In the genomic region with DNA sequence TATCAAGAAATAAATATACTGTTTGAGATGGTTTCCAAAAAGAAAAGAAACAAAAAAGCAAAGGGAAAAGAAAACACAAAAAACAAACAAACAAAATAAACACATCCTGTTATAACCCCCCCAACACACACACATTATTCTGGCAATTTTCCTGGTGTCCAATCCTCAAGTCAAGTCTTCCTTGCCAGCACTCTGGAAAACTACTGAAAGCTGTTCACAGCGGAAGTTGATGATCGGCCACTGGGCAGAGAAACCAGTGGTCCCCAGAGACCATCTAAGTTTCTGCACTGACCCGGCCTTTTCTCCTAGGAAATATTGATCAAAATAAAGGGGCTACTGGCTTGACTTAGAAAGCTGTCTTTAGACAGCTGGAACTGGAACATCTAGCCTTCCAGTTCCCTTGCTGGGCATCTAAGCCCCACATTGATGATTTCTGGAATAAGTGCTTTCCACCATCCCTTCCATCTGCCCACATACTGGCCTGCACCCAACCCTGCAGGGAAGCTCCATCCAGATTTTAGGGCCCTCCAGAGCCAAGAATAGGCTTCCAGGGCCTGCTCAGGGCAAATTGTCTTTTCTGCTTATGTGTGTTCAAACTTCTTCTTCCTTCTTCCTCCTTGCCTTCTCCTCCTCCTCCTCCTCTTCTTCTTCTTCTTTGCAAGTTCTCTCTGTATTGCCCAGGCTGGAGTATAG, we compare ENCODE assay signal across 30 cellular contexts. TPM values are rescaled to one million over a fixed set of nuclear protein-coding genes. Genes with fewer than 3 reads are reported as not detected.
DNase-seq lines count a peak whose midpoint lies in the region; ATAC-seq and TF ChIP-seq lines count a peak whose summit lies in the region.
"Had no signal": no experiment of that assay in that cellular context is flagged by ENCODE, and none has a peak within 500 bp of the region (broad histone marks: within the 10 kb centered on the region; RNA-seq: fewer than 3 reads in every experiment).

No MANE protein-coding gene starts in this region.

- no peaks in the 10 kb centered on the region for H3K79me2 ChIP-seq in osteoblast (ENCODE audit: insufficient read depth, low read length)

- intact Hi-C loops in body of pancreas (cut with DNase I), result no loop called here

- 69 to 98% methylated on average over 3 of the region's 3 CpGs for WGBS in body of pancreas, 2 donors

- H3K36me3 ChIP-seq in body of pancreas (replicated peaks in 1 of 2; ENCODE audit: insufficient read depth in 1 of 2, low read depth in 2 of 2), result no peaks in the 10 kb centered on the region
- no peaks in the 10 kb centered on the region for H3K36me3 ChIP-seq in osteoblast (ENCODE audit: insufficient read depth, low read length)
- H3K36me3 ChIP-seq: breast epithelium, esophagus muscularis mucosa, lower lobe of right lung, ovary, suprapubic skin had no signal

- no peak for TF ChIP-seq POLR2A in body of pancreas (IDR thresholded peaks at IDR 0.05)

- H3K27me3 ChIP-seq in body of pancreas, result no peaks in the 10 kb centered on the region
- no peaks in the 10 kb centered on the region for H3K27me3 ChIP-seq in osteoblast (ENCODE audit: insufficient read depth, low read length)
- H3K27me3 ChIP-seq: breast epithelium, esophagus muscularis mucosa, ovary, suprapubic skin had no signal

- H3K9me3 ChIP-seq in body of pancreas (no peaks in the 10 kb centered on the region), osteoblast (ENCODE audit: low read depth, low read length) (no peaks in the 10 kb centered on the region)
- H3K9me3 ChIP-seq: breast epithelium, Caco-2, esophagus muscularis mucosa, lower lobe of right lung, ovary, suprapubic skin had no signal

- H3K4me1 ChIP-seq in body of pancreas (no peaks in the 10 kb centered on the region), osteoblast (ENCODE audit: insufficient read depth, low read length) (peaks cover 12% of the 10 kb centered on the region)
- H3K4me1 ChIP-seq: breast epithelium, Caco-2 had no signal

- peak overlapping the region; percentile 28 for H3K4me3 Mint-ChIP-seq in glutamatergic neuron (ENCODE audit: unreplicated experiment)
- H3K4me3 Mint-ChIP-seq: activated T-helper 1 cell treated with anti-CD3 and anti-CD28 coated beads, Interleukin-12 subunit alpha, Interleukin-12 subunit beta, Interleukin-2, Interleukin-4 antibody, amounts not matched to agents 30 ng/mL and 10 ng/mL and 1 ng/mL, durations not matched to agents 14 hours and 24 hours and 36 hours; endodermal cell; nephron progenitor cell; stimulated activated effector memory CD8-positive, alpha-beta T cell treated with anti-CD3 and anti-CD28 coated beads, Interleukin-12 subunit alpha, Interleukin-12 subunit beta, amount 100 ng/mL, for 72 hours had no signal

- CTCF ChIA-PET in RWPE1 (lab: Yijun Ruan, JAX), result no interaction called here

- DNase-seq in G401 (ENCODE audit: low spot score) (peak; percentile 58), body of pancreas (peak in 1 of 4 donors; percentile 22), glutamatergic neuron (no peak), osteoblast (ENCODE audit: insufficient read length, low spot score, missing footprints) (no peak), RWPE1 (ENCODE audit: low spot score) (no peak)
- DNase-seq in activated T-cell treated with anti-CD3 and anti-CD28 coated beads, Interleukin-2, amount 50 U/mL, for 48 hours, result no peak
- DNase-seq: activated CD4-positive, alpha-beta T cell treated with anti-CD3 and anti-CD28 coated beads, Interleukin-2, amount 50 U/mL, for 4 hours; activated naive CD4-positive, alpha-beta T cell treated with anti-CD3 and anti-CD28 coated beads, Interleukin-2, amount 50 U/mL, for 16 hours; amniotic stem cell; Caco-2; cortex of kidney; DND-41; endodermal cell; kidney; lower lobe of right lung; NCI-H1092 treated with DMSO at 0.1 percent for 48 hours; NCI-H1930; NCI-H69; nephron progenitor cell; ovary; retina; stimulated activated CD4-positive, alpha-beta T cell treated with anti-CD3 and anti-CD28 coated beads, Interleukin-4, amount 100 ng/mL, for 24 hours had no signal

- no peak overlapping the region for H3K27ac Mint-ChIP-seq in glutamatergic neuron (ENCODE audit: unreplicated experiment)
- H3K27ac Mint-ChIP-seq: activated T-helper 1 cell treated with anti-CD3 and anti-CD28 coated beads, Interleukin-12 subunit alpha, Interleukin-12 subunit beta, Interleukin-2, Interleukin-4 antibody, amounts not matched to agents 30 ng/mL and 10 ng/mL and 1 ng/mL, durations not matched to agents 14 hours and 24 hours and 36 hours; endodermal cell; nephron progenitor cell; stimulated activated effector memory CD8-positive, alpha-beta T cell treated with anti-CD3 and anti-CD28 coated beads, Interleukin-12 subunit alpha, Interleukin-12 subunit beta, amount 100 ng/mL, for 72 hours had no signal

- H3K36me3 Mint-ChIP-seq in glutamatergic neuron (ENCODE audit: unreplicated experiment), result no peaks in the 10 kb centered on the region
- H3K36me3 Mint-ChIP-seq: stimulated activated effector memory CD8-positive, alpha-beta T cell treated with anti-CD3 and anti-CD28 coated beads, Interleukin-12 subunit alpha, Interleukin-12 subunit beta, amount 100 ng/mL, for 72 hours had no signal

- no peaks in the 10 kb centered on the region for H4K20me1 ChIP-seq in osteoblast (ENCODE audit: insufficient read depth, low read length)

- TF ChIP-seq CTCF in body of pancreas (IDR thresholded peaks at IDR 0.05) (no peak), glutamatergic neuron (IDR thresholded peaks at IDR 0.05; ENCODE audit: partially characterized antibody, unreplicated experiment) (no peak), osteoblast (IDR thresholded peaks at IDR 0.05; ENCODE audit: extremely low read depth, low read depth, low read length) (no peak), RWPE1 (conservative IDR thresholded peaks at IDR 0.05; ENCODE audit: low read depth) (no peak)

- H3K9me3 Mint-ChIP-seq in glutamatergic neuron (ENCODE audit: unreplicated experiment), result peaks cover 2% of the 10 kb centered on the region
- H3K9me3 Mint-ChIP-seq: activated T-helper 1 cell treated with anti-CD3 and anti-CD28 coated beads, Interleukin-12 subunit alpha, Interleukin-12 subunit beta, Interleukin-2, Interleukin-4 antibody, amounts not matched to agents 30 ng/mL and 10 ng/mL and 1 ng/mL, durations not matched to agents 14 hours and 24 hours and 36 hours; endodermal cell; nephron progenitor cell; stimulated activated effector memory CD8-positive, alpha-beta T cell treated with anti-CD3 and anti-CD28 coated beads, Interleukin-12 subunit alpha, Interleukin-12 subunit beta, amount 100 ng/mL, for 72 hours had no signal

- H2AFZ ChIP-seq in osteoblast (ENCODE audit: low read length), result peak overlapping the region; percentile 7

- POLR2A ChIA-PET in RWPE1 (lab: Yijun Ruan, JAX; ENCODE audit: low non-redundant PET), result no interaction called here

- peaks cover 4% of the 10 kb centered on the region for H3K4me1 Mint-ChIP-seq in glutamatergic neuron (ENCODE audit: low read depth, unreplicated experiment)
- H3K4me1 Mint-ChIP-seq: endodermal cell, nephron progenitor cell had no signal

- H3K27ac ChIP-seq in body of pancreas (no peak overlapping the region), osteoblast (ENCODE audit: low read depth, low read length) (no peak overlapping the region), RWPE1 (no peak overlapping the region)
- H3K27ac ChIP-seq: breast epithelium, C4-2B, esophagus muscularis mucosa, lower lobe of right lung, ovary, suprapubic skin had no signal

- no peaks in the 10 kb centered on the region for H3K27me3 Mint-ChIP-seq in glutamatergic neuron (ENCODE audit: unreplicated experiment)

- in situ Hi-C loops in G401 (cut with HindIII; ENCODE audit: low sequenced_read_pairs), result no loop called here

- peak; percentile 33 for ATAC-seq in body of pancreas
- ATAC-seq in HG02938 (IDR thresholded peaks at IDR 0.05; ENCODE audit: unreplicated experiment), result no peak
- ATAC-seq in GM19351 (IDR thresholded peaks at IDR 0.05; ENCODE audit: unreplicated experiment), result no peak
- ATAC-seq: lower lobe of right lung; stimulated activated effector memory CD8-positive, alpha-beta T cell treated with anti-CD3 and anti-CD28 coated beads, Interleukin-12 subunit alpha, Interleukin-12 subunit beta, amount 100 ng/mL, for 72 hours had no signal

- H3K4me3 ChIP-seq in body of pancreas (no peak overlapping the region), osteoblast (ENCODE audit: insufficient read depth, low read length) (no peak overlapping the region)
- H3K4me3 ChIP-seq: breast epithelium, esophagus muscularis mucosa, lower lobe of right lung, ovary, suprapubic skin had no signal

- no peak overlapping the region for H3K4me2 ChIP-seq in osteoblast (ENCODE audit: insufficient read depth, low read length)

RNA-seq across cellular contexts. Expression of a gene that starts 11.6 kb away (rescaled TPM):
- 134 and 200 TPM in 2 replicates for total RNA-seq in G401 (2014; rRNA removed; shearing (Covaris generic))
- total RNA-seq in body of pancreas, result 10 to 100 TPM; 40.2 to 83.0 TPM
- total RNA-seq in glutamatergic neuron (ENCODE audit: unreplicated experiment), result 137 TPM
- 107 and 114 TPM in 2 replicates for total RNA-seq in osteoblast
